Comparison of ENCODE assay signal across 23 cellular contexts in the genomic region with DNA sequence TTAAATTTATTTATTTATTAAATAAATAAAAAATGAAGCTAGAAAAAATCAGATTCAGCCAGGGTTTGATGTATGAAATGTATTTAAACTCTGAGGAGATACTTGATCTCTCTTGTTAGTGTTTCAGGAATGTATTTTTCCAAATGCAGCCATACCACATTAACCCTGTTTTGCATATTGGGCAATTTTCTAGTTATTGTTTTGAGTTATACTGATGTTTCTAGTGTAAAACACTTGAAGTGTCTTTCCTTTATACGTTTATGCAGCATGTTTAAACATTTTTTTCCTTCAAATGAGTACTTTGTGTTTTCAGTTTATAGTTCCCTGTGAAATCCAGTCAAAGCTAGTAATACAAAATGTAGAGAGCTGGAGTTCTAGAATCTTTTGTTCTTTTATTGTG.
"Had no signal": no experiment of that assay in that cellular context is flagged by ENCODE, and none has a peak within 500 bp of the region (broad histone marks: within the 10 kb centered on the region; RNA-seq: fewer than 3 reads in every experiment).

No MANE protein-coding gene starts in this region.

- H3K4me1 Mint-ChIP-seq: brain; central memory CD8-positive, alpha-beta T cell had no signal

- H3K4me1 ChIP-seq: adrenal gland, ascending aorta, esophagus squamous epithelium had no signal

- H3K27me3 ChIP-seq: adrenal gland, ascending aorta, esophagus squamous epithelium had no signal

- H3K4me3 ChIP-seq: adrenal gland, ascending aorta, esophagus squamous epithelium had no signal

- H3K27ac ChIP-seq: adrenal gland, ascending aorta, epithelial cell of prostate, esophagus squamous epithelium had no signal

- H3K27me3 Mint-ChIP-seq: activated CD4-positive, alpha-beta T cell treated with anti-CD3 and anti-CD28 coated beads for 36 hours; activated CD4-positive, alpha-beta T cell treated with anti-CD3 and anti-CD28 coated beads, Interleukin-2, amount 10 ng/mL, durations not matched to agents 24 days and 14 days; activated CD8-positive, alpha-beta T cell treated with anti-CD3 and anti-CD28 coated beads for 36 hours; activated naive CD8-positive, alpha-beta T cell; activated T-helper 17 cell treated with anti-CD3 and anti-CD28 coated beads, Interleukin-2, amount 50 U/mL, for 72 hours; brain; central memory CD8-positive, alpha-beta T cell had no signal

- H3K9me3 Mint-ChIP-seq: activated CD8-positive, alpha-beta T cell treated with anti-CD3 and anti-CD28 coated beads for 36 hours; activated T-cell treated with anti-CD3 and anti-CD28 coated beads, Interleukin-2, amount 50 U/mL, for 4 hours; activated T-helper 17 cell treated with anti-CD3 and anti-CD28 coated beads, Interleukin-2, amount 50 U/mL, for 72 hours; central memory CD8-positive, alpha-beta T cell had no signal

- H3K27ac Mint-ChIP-seq: activated CD4-positive, alpha-beta T cell treated with anti-CD3 and anti-CD28 coated beads for 36 hours; activated CD4-positive, alpha-beta T cell treated with anti-CD3 and anti-CD28 coated beads, Interleukin-2, amount 10 ng/mL, durations not matched to agents 24 days and 14 days; activated CD8-positive, alpha-beta T cell treated with anti-CD3 and anti-CD28 coated beads for 36 hours; activated naive CD8-positive, alpha-beta T cell; activated T-helper 17 cell treated with anti-CD3 and anti-CD28 coated beads, Interleukin-2, amount 50 U/mL, for 72 hours; brain had no signal

- DNase-seq: activated CD4-positive, alpha-beta T cell treated with anti-CD3 and anti-CD28 coated beads for 36 hours; activated CD4-positive, alpha-beta T cell treated with anti-CD3 and anti-CD28 coated beads, Interleukin-2, amount 10 ng/mL, durations not matched to agents 24 days and 14 days; activated CD4-positive, alpha-beta T cell treated with anti-CD3 and anti-CD28 coated beads, Interleukin-2, amount 50 U/mL, for 4 hours; activated CD4-positive, CD25-positive, alpha-beta regulatory T cell; activated CD4-positive, CD25-positive, alpha-beta regulatory T cell treated with anti-CD3 and anti-CD28 coated beads, Interleukin-2, amount 50 U/mL, for 72 hours; activated CD8-positive, alpha-beta memory T cell treated with anti-CD3 and anti-CD28 coated beads for 24 hours; activated CD8-positive, alpha-beta T cell treated with anti-CD3 and anti-CD28 coated beads for 36 hours; activated effector memory CD4-positive, alpha-beta T cell treated with Interleukin-2 at 50 U/mL for 16 hours; activated gamma-delta T cell treated with Interleukin-2 at 50 U/mL for 16 hours; activated naive CD4-positive, alpha-beta T cell treated with anti-CD3 and anti-CD28 coated beads, Interleukin-2, amount 50 U/mL, for 16 hours; activated naive CD4-positive, alpha-beta T cell treated with Interleukin-2 at 50 U/mL for 16 hours; activated T-cell treated with anti-CD3 and anti-CD28 coated beads, Interleukin-2, amount 50 U/mL, for 4 hours; adrenal gland; effector CD8-positive, alpha-beta T cell; esophagus squamous epithelium; head of caudate nucleus; T-helper 2 cell had no signal

- H3K4me3 Mint-ChIP-seq: activated CD4-positive, alpha-beta T cell treated with anti-CD3 and anti-CD28 coated beads for 36 hours; activated CD4-positive, alpha-beta T cell treated with anti-CD3 and anti-CD28 coated beads, Interleukin-2, amount 10 ng/mL, durations not matched to agents 24 days and 14 days; activated CD8-positive, alpha-beta T cell treated with anti-CD3 and anti-CD28 coated beads for 36 hours; activated naive CD8-positive, alpha-beta T cell; activated T-cell treated with anti-CD3 and anti-CD28 coated beads, Interleukin-2, amount 50 U/mL, for 4 hours; activated T-helper 17 cell treated with anti-CD3 and anti-CD28 coated beads, Interleukin-2, amount 50 U/mL, for 72 hours; brain; central memory CD8-positive, alpha-beta T cell had no signal

- H3K9me3 ChIP-seq: adrenal gland, esophagus squamous epithelium had no signal
